In the genomic region with DNA sequence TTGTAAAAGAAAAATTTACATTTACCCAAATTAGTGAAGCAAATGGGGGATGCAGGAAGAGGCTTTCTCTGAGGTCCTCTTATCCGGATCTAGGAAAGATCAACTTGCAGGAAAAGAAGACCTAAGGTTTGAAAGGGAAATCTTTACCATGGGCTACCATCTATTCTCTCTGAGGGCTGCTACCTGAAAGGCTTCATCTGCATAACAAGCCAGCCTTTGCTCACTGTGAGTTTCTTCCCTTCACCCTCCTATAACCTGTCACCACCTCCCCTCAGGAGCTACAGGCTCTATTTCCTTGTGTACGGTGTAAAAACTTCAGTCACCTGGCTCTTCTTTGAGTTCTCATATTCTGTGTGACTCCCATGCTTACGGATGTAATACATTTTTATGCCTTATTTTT, we compare ENCODE assay signal across 33 cellular contexts.
"Had no signal": no experiment of that assay in that cellular context is flagged by ENCODE, and none has a peak within 500 bp of the region (broad histone marks: within the 10 kb centered on the region; RNA-seq: fewer than 3 reads in every experiment).

No MANE protein-coding gene starts in this region.

- H3K4me3 ChIP-seq: adrenal gland, body of pancreas, esophagus muscularis mucosa, gastrocnemius medialis, heart left ventricle had no signal

- H3K4me1 ChIP-seq: adrenal gland, body of pancreas, esophagus muscularis mucosa, foreskin keratinocyte, gastrocnemius medialis, heart left ventricle had no signal

- FAIRE-seq: colon had no signal

- H3K9me3 ChIP-seq: adrenal gland, body of pancreas, esophagus muscularis mucosa, gastrocnemius medialis, heart left ventricle had no signal

- H3K36me3 ChIP-seq: adrenal gland, esophagus muscularis mucosa, gastrocnemius medialis, heart left ventricle, WERI-Rb-1 had no signal

- H3K27ac ChIP-seq: adrenal gland, body of pancreas, esophagus muscularis mucosa, foreskin keratinocyte, gastrocnemius medialis, heart left ventricle, WERI-Rb-1 had no signal

- DNase-seq: activated CD4-positive, alpha-beta memory T cell treated with anti-CD3 and anti-CD28 coated beads for 36 hours; activated CD4-positive, alpha-beta T cell treated with anti-CD3 and anti-CD28 coated beads for 36 hours; activated CD4-positive, alpha-beta T cell treated with anti-CD3 and anti-CD28 coated beads, Interleukin-2, amount 10 ng/mL, durations not matched to agents 24 days and 14 days; activated CD4-positive, CD25-positive, alpha-beta regulatory T cell; activated CD4-positive, CD25-positive, alpha-beta regulatory T cell treated with anti-CD3 and anti-CD28 coated beads, Interleukin-2, amount 50 U/mL, for 72 hours; activated CD8-positive, alpha-beta memory T cell treated with anti-CD3 and anti-CD28 coated beads, Interleukin-2, amount 10 ng/mL, durations not matched to agents 7 days and 5 days; activated CD8-positive, alpha-beta memory T cell treated with anti-CD3 and anti-CD28 coated beads, Interleukin-2, amount 50 U/mL, for 4 hours; activated CD8-positive, alpha-beta T cell treated with anti-CD3 and anti-CD28 coated beads, Interleukin-2, amount 10 ng/mL, durations not matched to agents 7 days and 5 days; activated effector memory CD4-positive, alpha-beta T cell treated with anti-CD3 and anti-CD28 coated beads, Interleukin-2, amount 50 U/mL, for 16 hours; activated naive CD4-positive, alpha-beta T cell treated with anti-CD3 and anti-CD28 coated beads for 36 hours; activated naive CD8-positive, alpha-beta T cell treated with anti-CD3 and anti-CD28 coated beads for 36 hours; activated naive CD8-positive, alpha-beta T cell treated with anti-CD3 and anti-CD28 coated beads, Interleukin-2, amount 50 U/mL, for 24 hours; activated T-cell treated with anti-CD3 and anti-CD28 coated beads, Interleukin-2, amount 50 U/mL, for 1 hour; activated T-cell treated with anti-CD3 and anti-CD28 coated beads, Interleukin-2, amount 50 U/mL, for 48 hours; adrenal gland; amygdala; aorta; body of pancreas; caudate nucleus; cortex of kidney; dermis blood vessel endothelial cell; effector CD4-positive, alpha-beta T cell; effector memory CD8-positive, alpha-beta T cell; erythroblast; foreskin keratinocyte; gastrocnemius medialis; glutamatergic neuron; heart left ventricle; T-helper 17 cell; T1000; WERI-Rb-1 had no signal

- H3K27me3 ChIP-seq: adrenal gland, body of pancreas, esophagus muscularis mucosa, foreskin keratinocyte, gastrocnemius medialis, heart left ventricle had no signal
